In genomic region chr10:1678084-1678483, GRCh38 we compare ENCODE assay signal across 22 cellular contexts. TPM values are rescaled to one million over a fixed set of nuclear protein-coding genes. Genes with fewer than 3 reads are reported as not detected.
A peak's percentile ranks its signal among the peaks of the same experiment; 100 is the strongest.
DNase-seq lines count a peak whose midpoint lies in the region; ATAC-seq, FAIRE-seq and TF ChIP-seq lines count a peak whose summit lies in the region.
"Had no signal": no experiment of that assay in that cellular context is flagged by ENCODE, and none has a peak within 500 bp of the region (broad histone marks: within the 10 kb centered on the region; RNA-seq: fewer than 3 reads in every experiment).

No MANE protein-coding gene starts in this region.

- peaks cover 21% of the 10 kb centered on the region for H3K27me3 ChIP-seq in DOHH2 (ENCODE audit: control insufficient read depth, low read length)
- H3K27me3 ChIP-seq in Karpas-422 (ENCODE audit: low read length), result no peaks in the 10 kb centered on the region
- no peaks in the 10 kb centered on the region for H3K27me3 ChIP-seq in bronchial epithelial cell (ENCODE audit: control insufficient read depth, insufficient read depth, low read length)
- no peaks in the 10 kb centered on the region for H3K27me3 ChIP-seq in upper lobe of right lung

- peak; percentile 47 for FAIRE-seq in bronchial epithelial cell (lab: Jason Lieb, UNC)
- FAIRE-seq: A204.1, D721Med, GM12892, GM18507, H54 had no signal

- no peaks in the 10 kb centered on the region for H3K9me3 ChIP-seq in DOHH2 (ENCODE audit: control insufficient read depth, insufficient read depth, low read length)
- no peaks in the 10 kb centered on the region for H3K9me3 ChIP-seq in Karpas-422 (ENCODE audit: low read length)
- no peaks in the 10 kb centered on the region for H3K9me3 ChIP-seq in upper lobe of right lung
- H3K9me3 ChIP-seq: Caco-2 had no signal

- no peaks in the 10 kb centered on the region for H3F3A ChIP-seq in DOHH2 (ENCODE audit: control insufficient read depth, insufficient read depth)

- H3K4me1 ChIP-seq in DOHH2 (ENCODE audit: control insufficient read depth, low read length) (peaks cover 18% of the 10 kb centered on the region), Karpas-422 (ENCODE audit: low read length) (peaks cover 12% of the 10 kb centered on the region), upper lobe of right lung (no peaks in the 10 kb centered on the region)
- H3K4me1 ChIP-seq: Caco-2 had no signal

- no peaks in the 10 kb centered on the region for H3K9me2 ChIP-seq in DOHH2 (replicated peaks; ENCODE audit: control insufficient read depth, low read length)
- no peaks in the 10 kb centered on the region for H3K9me2 ChIP-seq in Karpas-422 (replicated peaks; ENCODE audit: insufficient read depth, low read length)

- peaks cover 19% of the 10 kb centered on the region for H3K4me1 Mint-ChIP-seq in nephron progenitor cell

- no peaks in the 10 kb centered on the region for H3K36me3 Mint-ChIP-seq in nephron progenitor cell (ENCODE audit: low read depth)

- H3K79me2 ChIP-seq in DOHH2 (ENCODE audit: control insufficient read depth, low read length) (no peaks in the 10 kb centered on the region), Karpas-422 (ENCODE audit: low read length) (no peaks in the 10 kb centered on the region)

- H4K20me1 ChIP-seq in DOHH2 (ENCODE audit: control insufficient read depth, insufficient read depth, low read depth, low read length) (no peaks in the 10 kb centered on the region), Karpas-422 (ENCODE audit: insufficient read depth, low read depth, low read length) (no peaks in the 10 kb centered on the region)

- ATAC-seq in upper lobe of right lung, result peak; percentile 31

- intact Hi-C loops in upper lobe of right lung (cut with DNase I), result no loop called here

- no peak overlapping the region for H3K27ac Mint-ChIP-seq in nephron progenitor cell
- H3K27ac Mint-ChIP-seq: CD4-positive, alpha-beta T cell had no signal

- H3K9ac ChIP-seq in Karpas-422 (ENCODE audit: low read length), result no peak overlapping the region
- H3K9ac ChIP-seq: GM23248 had no signal

- H3K27ac ChIP-seq in DOHH2 (ENCODE audit: low read depth, low read length) (no peak overlapping the region), Karpas-422 (ENCODE audit: low read length) (no peak overlapping the region), upper lobe of right lung (no peak overlapping the region)
- H3K27ac ChIP-seq: C4-2B, GM23248 had no signal

- no peak overlapping the region for H2AFZ ChIP-seq in Karpas-422 (ENCODE audit: low read length)
- H2AFZ ChIP-seq: GM23248 had no signal

- DNase-seq in Karpas-422, result no peak
- no peak for DNase-seq in bronchial epithelial cell (ENCODE audit: low read depth)
- DNase-seq in upper lobe of right lung, result no peak
- no peak for DNase-seq in NCI-H1694 treated with DMSO at 0.1 percent for 48 hours (lab: John Stamatoyannopoulos, UW)
- DNase-seq in AG08395 (ENCODE audit: low spot score), result no peak
- DNase-seq in nephron progenitor cell, result no peak
- DNase-seq: ACHN; AML-193; Caco-2; CD4-positive, alpha-beta T cell; GDM1; GM23248; HCEC 1CT; IMR-90 had no signal

- peaks cover 8% of the 10 kb centered on the region for H3K27me3 Mint-ChIP-seq in nephron progenitor cell (ENCODE audit: low read depth, poor library complexity)

- no peak overlapping the region; the same call in 1 of the 2 replicates for H3K4me3 ChIP-seq in DOHH2 (ENCODE audit: low read length)
- H3K4me3 ChIP-seq in Karpas-422 (ENCODE audit: low read length), result peak overlapping the region; percentile 30; the same call in 1 of the 2 replicates
- no peak overlapping the region for H3K4me3 ChIP-seq in bronchial epithelial cell (ENCODE audit: low read depth, low read length)
- H3K4me3 ChIP-seq in upper lobe of right lung, result no peak overlapping the region
- H3K4me3 ChIP-seq: GM23248 had no signal

- H3K4me2 ChIP-seq in DOHH2 (ENCODE audit: low read length) (peak overlapping the region; percentile 61), Karpas-422 (ENCODE audit: low read depth, low read length, poor library complexity, severe bottlenecking) (peak overlapping the region; percentile 48)

- H3K36me3 ChIP-seq in DOHH2 (ENCODE audit: control insufficient read depth, low read length) (no peaks in the 10 kb centered on the region), Karpas-422 (ENCODE audit: insufficient read depth, low read length) (no peaks in the 10 kb centered on the region), bronchial epithelial cell (ENCODE audit: control insufficient read depth, insufficient read depth, low read length) (no peaks in the 10 kb centered on the region), upper lobe of right lung (no peaks in the 10 kb centered on the region)

- no peak overlapping the region for H3K4me3 Mint-ChIP-seq in nephron progenitor cell
- H3K4me3 Mint-ChIP-seq: CD4-positive, alpha-beta T cell had no signal

- no peak for TF ChIP-seq CTCF in DOHH2 (IDR thresholded peaks at IDR 0.05; ENCODE audit: low read depth, low read length, poor library complexity, severe bottlenecking)
- no peak for TF ChIP-seq CTCF in bronchial epithelial cell (IDR thresholded peaks at IDR 0.05; ENCODE audit: insufficient read depth, low read length, severe bottlenecking)
- no peak for TF ChIP-seq CTCF in upper lobe of right lung (IDR thresholded peaks at IDR 0.05)
- TF ChIP-seq CTCF in nephron progenitor cell (IDR thresholded peaks at IDR 0.05), result no peak

- H3K9me3 Mint-ChIP-seq in nephron progenitor cell, result no peaks in the 10 kb centered on the region
- H3K9me3 Mint-ChIP-seq: CD4-positive, alpha-beta T cell had no signal

RNA-seq across cellular contexts. Expression of gene ADARB2, which starts 59.2 kb away (rescaled TPM):
- total RNA-seq in Karpas-422 (2014; rRNA removed; shearing (Covaris generic); ENCODE audit: low replicate concordance), result not detected in 2 replicates
- total RNA-seq in bronchial epithelial cell (0.13 TPM in 1 of 2 replicates, not detected in the other), upper lobe of right lung (1.2 TPM)
- total RNA-seq: GM23248, HT1080, IMR-90 had no signal
